In genomic region chr4:15888515-15888914, GRCh38 we compare ENCODE assay signal across 1 cellular context.
TF ChIP-seq lines count a peak whose summit lies in the region.

No MANE protein-coding gene starts in this region.

TF ChIP-seq in GM23338, 12 proteins besides CTCF, POLR2A, EP300 and RAD21:
- no peak for TF ChIP-seq ZNF462 (CRISPR knock-in tag; IDR thresholded peaks at IDR 0.05)
- no peak for TF ChIP-seq ZNF331 (CRISPR knock-in tag; IDR thresholded peaks at IDR 0.05; ENCODE audit: low read depth)
- TF ChIP-seq EZH2 (IDR thresholded peaks at IDR 0.05; ENCODE audit: low read depth, unreplicated experiment) = no peak
- no peak for TF ChIP-seq ZNF114 (CRISPR knock-in tag; IDR thresholded peaks at IDR 0.05)
- no peak for TF ChIP-seq NANOG (IDR thresholded peaks at IDR 0.05; ENCODE audit: borderline replicate concordance)
- no peak for TF ChIP-seq ETS1 (IDR thresholded peaks at IDR 0.05)
- TF ChIP-seq CREB1 (CRISPR knock-in tag; IDR thresholded peaks at IDR 0.05; ENCODE audit: low read depth) = no peak
- no peak for TF ChIP-seq EZH2phosphoT487 (IDR thresholded peaks at IDR 0.05; ENCODE audit: unreplicated experiment)
- no peak for TF ChIP-seq REST (IDR thresholded peaks at IDR 0.05; ENCODE audit: unreplicated experiment)
TF ChIP-seq in GM23338: peak in this region for 0.
